Comparison of ENCODE assay signal across 19 cellular contexts in genomic region chr18:32768646-32769206, GRCh38. TPM values are rescaled to one million over a fixed set of nuclear protein-coding genes. Genes with fewer than 3 reads are reported as not detected.
A peak's percentile ranks its signal among the peaks of the same experiment; 100 is the strongest.
DNase-seq lines count a peak whose midpoint lies in the region; ATAC-seq and TF ChIP-seq lines count a peak whose summit lies in the region.
"Had no signal": no experiment of that assay in that cellular context is flagged by ENCODE, and none has a peak within 500 bp of the region (broad histone marks: within the 10 kb centered on the region; RNA-seq: fewer than 3 reads in every experiment).

No MANE protein-coding gene starts in this region.

- no peak overlapping the region for H3K4me3 ChIP-seq in CD8-positive, alpha-beta T cell (ENCODE audit: low read depth, low read length)
- peak overlapping the region; percentile 81 for H3K4me3 ChIP-seq in Karpas-422 (ENCODE audit: low read length)

- peak overlapping the region; percentile 26 for H3K4me3 Mint-ChIP-seq in CD8-positive, alpha-beta T cell
- H3K4me3 Mint-ChIP-seq in brain (peak overlapping the region; percentile 58 to 90 (median 78)), nephron progenitor cell (peak overlapping the region; percentile 85)

- H3K4me1 Mint-ChIP-seq in CD8-positive, alpha-beta T cell (ENCODE audit: low read depth): peaks cover 8% of the 10 kb centered on the region
- H3K4me1 Mint-ChIP-seq in brain: peaks cover 40% of the 10 kb centered on the region
- H3K4me1 Mint-ChIP-seq in nephron progenitor cell: peaks cover 58% of the 10 kb centered on the region

- no peaks in the 10 kb centered on the region for H3K9me2 ChIP-seq in Karpas-422 (replicated peaks; ENCODE audit: insufficient read depth, low read length)

- no peaks in the 10 kb centered on the region for H3K9me3 Mint-ChIP-seq in CD8-positive, alpha-beta T cell
- H3K9me3 Mint-ChIP-seq in brain (no peaks in the 10 kb centered on the region), nephron progenitor cell (no peaks in the 10 kb centered on the region)

- H3K27ac Mint-ChIP-seq in CD8-positive, alpha-beta T cell: no peak overlapping the region
- peak overlapping the region; percentile 1 to 47 (median 26) for H3K27ac Mint-ChIP-seq in brain
- H3K27ac Mint-ChIP-seq in nephron progenitor cell: no peak overlapping the region

- no peaks in the 10 kb centered on the region for H3K36me3 ChIP-seq in CD8-positive, alpha-beta T cell (ENCODE audit: insufficient read depth, low read length)
- no peaks in the 10 kb centered on the region; the same call in 1 of the 2 replicates for H3K36me3 ChIP-seq in Karpas-422 (ENCODE audit: insufficient read depth, low read length)
- H3K36me3 ChIP-seq: prostate gland had no signal

- no peaks in the 10 kb centered on the region for H3K9me3 ChIP-seq in CD8-positive, alpha-beta T cell (ENCODE audit: low read length)
- no peaks in the 10 kb centered on the region for H3K9me3 ChIP-seq in Karpas-422 (ENCODE audit: low read length)
- H3K9me3 ChIP-seq: prostate gland had no signal

- no peak for TF ChIP-seq CTCF in CD8-positive, alpha-beta T cell (IDR thresholded peaks at IDR 0.05)
- TF ChIP-seq CTCF in brain (conservative IDR thresholded peaks at IDR 0.05): no peak
- no peak for TF ChIP-seq CTCF in nephron progenitor cell (IDR thresholded peaks at IDR 0.05)

- peaks cover 39% of the 10 kb centered on the region for H3K27me3 Mint-ChIP-seq in CD8-positive, alpha-beta T cell (ENCODE audit: low read depth)
- H3K27me3 Mint-ChIP-seq in brain: peaks cover 40% of the 10 kb centered on the region
- peaks cover 39% of the 10 kb centered on the region for H3K27me3 Mint-ChIP-seq in nephron progenitor cell (ENCODE audit: low read depth, poor library complexity)

- CTCF ChIA-PET in CD8-positive, alpha-beta T cell (lab: Charles Lee): no interaction called here

- no peak overlapping the region for H3K27ac ChIP-seq in CD8-positive, alpha-beta T cell (ENCODE audit: low read depth, low read length)
- H3K27ac ChIP-seq in Karpas-422 (ENCODE audit: low read length): no peak overlapping the region
- H3K27ac ChIP-seq: coronary artery, epithelial cell of prostate, prostate gland had no signal

- DNase-seq in CD8-positive, alpha-beta T cell: no peak
- DNase-seq in Karpas-422: peak; percentile 55
- DNase-seq in nephron progenitor cell: no peak
- DNase-seq in DMS 273 treated with DMSO at 0.1 percent for 48 hours (lab: John Stamatoyannopoulos, UW): no peak
- no peak for DNase-seq in NCI-H1436 treated with DMSO at 0.1 percent for 48 hours (lab: John Stamatoyannopoulos, UW)
- DNase-seq in GM19240 (ENCODE audit: insufficient read length, low spot score): no peak
- DNase-seq in glomerular visceral epithelial cell (ENCODE audit: extremely low spot score): no peak
- DNase-seq: activated CD8-positive, alpha-beta memory T cell treated with anti-CD3 and anti-CD28 coated beads for 24 hours; activated effector memory CD4-positive, alpha-beta T cell treated with Interleukin-2 at 50 U/mL for 16 hours; aorta; kidney; NCI-H1694; RPMI8226; SW 1271 had no signal

- intact Hi-C loops in CD8-positive, alpha-beta T cell (cut with DNase I, micrococcal nuclease): loop anchor here in 1 of 2 experiments (2.0 kb wide), 1 partner anchor 32 kb away; no protein-coding TSS in a partner anchor

- H2AFZ ChIP-seq in Karpas-422 (ENCODE audit: low read length): no peak overlapping the region

- H3K79me2 ChIP-seq in Karpas-422 (ENCODE audit: low read length): no peaks in the 10 kb centered on the region

- no peak for ATAC-seq in CD8-positive, alpha-beta T cell

- H3K4me2 ChIP-seq in Karpas-422 (ENCODE audit: low read depth, low read length, poor library complexity, severe bottlenecking): peak overlapping the region; percentile 89

- POLR2A ChIA-PET in CD8-positive, alpha-beta T cell (lab: Charles Lee): no interaction called here

- H3K36me3 Mint-ChIP-seq in CD8-positive, alpha-beta T cell: no peaks in the 10 kb centered on the region
- H3K36me3 Mint-ChIP-seq in brain: no peaks in the 10 kb centered on the region
- H3K36me3 Mint-ChIP-seq in nephron progenitor cell (ENCODE audit: low read depth): peaks cover 5% of the 10 kb centered on the region

- peaks cover 5% of the 10 kb centered on the region for H3K27me3 ChIP-seq in CD8-positive, alpha-beta T cell (ENCODE audit: insufficient read depth, low read length)
- H3K27me3 ChIP-seq in Karpas-422 (ENCODE audit: low read length): no peaks in the 10 kb centered on the region

- H3K4me1 ChIP-seq in CD8-positive, alpha-beta T cell (ENCODE audit: insufficient read depth, low read length): no peaks in the 10 kb centered on the region
- H3K4me1 ChIP-seq in Karpas-422 (ENCODE audit: low read length): peaks cover 91% of the 10 kb centered on the region
- H3K4me1 ChIP-seq: prostate gland had no signal

- H3K9ac ChIP-seq in Karpas-422 (ENCODE audit: low read length): peak overlapping the region; percentile 29

- no peaks in the 10 kb centered on the region for H4K20me1 ChIP-seq in Karpas-422 (ENCODE audit: insufficient read depth, low read depth, low read length)

RNA-seq across cellular contexts. Expression of gene KLHL14, which starts 4.1 kb away (rescaled TPM):
- under 1 TPM; 0.11 to 0.17 TPM for total RNA-seq in CD8-positive, alpha-beta T cell
- total RNA-seq in Karpas-422 (2014; rRNA removed; shearing (Covaris generic); ENCODE audit: low replicate concordance): 17.2 and 20.5 TPM in 2 replicates
- polyA plus RNA-seq in brain (ENCODE audit: insufficient read depth, low read depth, low replicate concordance): 9.5 TPM
- total RNA-seq: LHCN-M2 had no signal
- polyA plus RNA-seq: aorta had no signal

Comparison
In these comparisons a context has a peak if more than half of its experiments do, and no peak if none do; other contexts are left out.
1. H3K27ac Mint-ChIP-seq: peak in brain (5 of 5); none in CD8-positive, alpha-beta T cell (single experiment) and nephron progenitor cell (single experiment).
2. H3K4me3 Mint-ChIP-seq: peak in every context shown above with its lines; median percentile 85 in nephron progenitor cell; 78 in brain; 26 in CD8-positive, alpha-beta T cell.
3. RNA of gene KLHL14, which starts 4.1 kb away (total RNA-seq): 17.2 to 20.5 TPM in Karpas-422; 0.11 to 0.17 TPM in CD8-positive, alpha-beta T cell; every median in the first group is over 10 times any median in the second.